Comparison of ENCODE assay signal across 20 cellular contexts in genomic region chr14:21735639-21736307, GRCh38.
A peak's percentile ranks its signal among the peaks of the same experiment; 100 is the strongest.
DNase-seq lines count a peak whose midpoint lies in the region; ATAC-seq, FAIRE-seq and TF ChIP-seq lines count a peak whose summit lies in the region.
"Had no signal": no experiment of that assay in that cellular context is flagged by ENCODE, and none has a peak within 500 bp of the region (broad histone marks: within the 10 kb centered on the region; RNA-seq: fewer than 3 reads in every experiment).

No MANE protein-coding gene starts in this region.

- TF ChIP-seq CTCF in HepG2 (CRISPR knock-in tag; IDR thresholded peaks at IDR 0.05) (no peak), right lobe of liver (IDR thresholded peaks at IDR 0.05) (no peak), osteoblast (IDR thresholded peaks at IDR 0.05; ENCODE audit: extremely low read depth, low read depth, low read length) (no peak)

- H3K4me3 ChIP-seq in HepG2 (replicated peaks in 1 of 3; ENCODE audit: insufficient read depth in 1 of 3, low read depth in 2 of 3, low read length in 3 of 3): no peak overlapping the region
- no peak overlapping the region for H3K4me3 ChIP-seq in right lobe of liver
- no peak overlapping the region for H3K4me3 ChIP-seq in osteoblast (ENCODE audit: insufficient read depth, low read length)
- H3K4me3 ChIP-seq: heart left ventricle, tibial artery had no signal

- H4K20me1 ChIP-seq in HepG2 (ENCODE audit: insufficient read depth, low read length) (no peaks in the 10 kb centered on the region), osteoblast (ENCODE audit: insufficient read depth, low read length) (no peaks in the 10 kb centered on the region)

- peaks cover 5% of the 10 kb centered on the region for H3K4me1 Mint-ChIP-seq in T-helper 1 cell treated with Interleukin-12 subunit alpha and Interleukin-12 subunit beta and Interleukin-4 antibody, amounts not matched to agents 30 μg/mL and 1 μg/mL, for 36 hours (ENCODE audit: low read depth)
- H3K4me1 Mint-ChIP-seq in activated naive CD8-positive, alpha-beta T cell (ENCODE audit: low read depth): peaks cover 14% of the 10 kb centered on the region

- H3K27ac Mint-ChIP-seq in T-helper 1 cell treated with Interleukin-12 subunit alpha and Interleukin-12 subunit beta and Interleukin-4 antibody, amounts not matched to agents 30 μg/mL and 1 μg/mL, for 36 hours: peak overlapping the region; percentile 43
- peak overlapping the region; percentile 66 for H3K27ac Mint-ChIP-seq in activated naive CD8-positive, alpha-beta T cell

- H3K36me3 ChIP-seq in HepG2 (replicated peaks in 1 of 2; ENCODE audit: control insufficient read depth in 1 of 2, insufficient read depth in 2 of 2, low read length in 2 of 2) (no peaks in the 10 kb centered on the region), right lobe of liver (no peaks in the 10 kb centered on the region), osteoblast (ENCODE audit: insufficient read depth, low read length) (no peaks in the 10 kb centered on the region)
- H3K36me3 ChIP-seq: heart left ventricle, tibial artery had no signal

- POLR2A ChIA-PET in HepG2 (lab: Yijun Ruan, JAX): no interaction called here

- in situ Hi-C loops in HepG2 (cut with HindIII; ENCODE audit: extremely low pct_ligation_motif_present, low pct_unique_long_range_greater_than_20kb): no loop called here

- H3K4me3 Mint-ChIP-seq in T-helper 1 cell treated with Interleukin-12 subunit alpha and Interleukin-12 subunit beta and Interleukin-4 antibody, amounts not matched to agents 30 μg/mL and 1 μg/mL, for 36 hours: peak overlapping the region; percentile 56
- H3K4me3 Mint-ChIP-seq in activated naive CD8-positive, alpha-beta T cell: peak overlapping the region; percentile 82

- intact Hi-C loops in HepG2 (cut with micrococcal nuclease; ENCODE audit: unreplicated experiment): no loop called here
- intact Hi-C loops in right lobe of liver (cut with DNase I): no loop called here

- H3K36me3 Mint-ChIP-seq in T-helper 1 cell treated with Interleukin-12 subunit alpha and Interleukin-12 subunit beta and Interleukin-4 antibody, amounts not matched to agents 30 μg/mL and 1 μg/mL, for 36 hours (ENCODE audit: low read depth): no peaks in the 10 kb centered on the region
- peaks cover 2% of the 10 kb centered on the region for H3K36me3 Mint-ChIP-seq in activated naive CD8-positive, alpha-beta T cell

- CTCF ChIA-PET in HepG2 (lab: Yijun Ruan, JAX; ENCODE audit: low intra/inter-chr PET ratio, low total read pairs): interaction anchor here (1.0 kb wide), 2 partner anchors 24 to 279 kb away, joined by 3 read pairs; no protein-coding TSS in a partner anchor

- no peak for DNase-seq in HepG2 (ENCODE audit: low spot score)
- no peak for DNase-seq in right lobe of liver
- no peak for DNase-seq in osteoblast (ENCODE audit: insufficient read length, low spot score, missing footprints)
- DNase-seq in GDM1 (lab: John Stamatoyannopoulos, UW): no peak
- DNase-seq in KG1 (lab: John Stamatoyannopoulos, UW): no peak
- DNase-seq: activated gamma-delta T cell treated with Interleukin-2 at 50 U/mL for 16 hours; dorsolateral prefrontal cortex; heart left ventricle; NCI-H1105 treated with DMSO at 0.1 percent for 48 hours; NCI-H2029; NCI-H2227 treated with DMSO at 0.1 percent for 48 hours; NCI-H748 treated with DMSO at 0.1 percent for 48 hours; RPMI8226; stimulated activated CD4-positive, alpha-beta T cell treated with anti-CD3 and anti-CD28 coated beads, Interleukin-4, amount 100 ng/mL, for 4 hours; stimulated activated naive CD4-positive, alpha-beta T cell treated with Interleukin-2 at 50 U/mL for 16 hours; tibial artery had no signal

- no peaks in the 10 kb centered on the region for H3K9me3 Mint-ChIP-seq in T-helper 1 cell treated with Interleukin-12 subunit alpha and Interleukin-12 subunit beta and Interleukin-4 antibody, amounts not matched to agents 30 μg/mL and 1 μg/mL, for 36 hours
- H3K9me3 Mint-ChIP-seq in activated naive CD8-positive, alpha-beta T cell (ENCODE audit: low read depth): no peaks in the 10 kb centered on the region

- H3K27me3 ChIP-seq in HepG2 (ENCODE audit: control insufficient read depth in 1 of 2, insufficient read depth in 2 of 2, low read length in 2 of 2): 0 out of 5 replicates have a peak, but pooled peaks cover 0 to 2% of the 10 kb centered on the region in 2 experiments
- H3K27me3 ChIP-seq in right lobe of liver: no peaks in the 10 kb centered on the region
- no peaks in the 10 kb centered on the region for H3K27me3 ChIP-seq in osteoblast (ENCODE audit: insufficient read depth, low read length)
- H3K27me3 ChIP-seq: tibial artery had no signal

- H3K9me3 ChIP-seq in HepG2 (ENCODE audit: low read length) (no peaks in the 10 kb centered on the region), right lobe of liver (no peaks in the 10 kb centered on the region), osteoblast (ENCODE audit: low read depth, low read length) (no peaks in the 10 kb centered on the region)
- H3K9me3 ChIP-seq: heart left ventricle, tibial artery had no signal

- H3K4me2 ChIP-seq in HepG2 (ENCODE audit: low read depth, low read length) (no peak overlapping the region), osteoblast (ENCODE audit: insufficient read depth, low read length) (no peak overlapping the region)

- H3K4me1 ChIP-seq in HepG2 (ENCODE audit: insufficient read depth, low read length) (no peaks in the 10 kb centered on the region), right lobe of liver (no peaks in the 10 kb centered on the region), osteoblast (ENCODE audit: insufficient read depth, low read length) (no peaks in the 10 kb centered on the region)
- H3K4me1 ChIP-seq: heart left ventricle, tibial artery had no signal

- H3K79me2 ChIP-seq in HepG2 (ENCODE audit: insufficient read depth, low read length) (no peaks in the 10 kb centered on the region), osteoblast (ENCODE audit: insufficient read depth, low read length) (no peaks in the 10 kb centered on the region)

- H2AFZ ChIP-seq in HepG2 (ENCODE audit: low read length): no peak overlapping the region
- no peak overlapping the region for H2AFZ ChIP-seq in osteoblast (ENCODE audit: low read length)

- no peak for TF ChIP-seq RAD21 in HepG2 (CRISPR knock-in tag; IDR thresholded peaks at IDR 0.05)

- 2% methylated on average over 4 of the region's 4 CpGs for WGBS in HepG2 (ENCODE audit: low lambda C conversion rate)
- WGBS in right lobe of liver (ENCODE audit: insufficient coverage, low coverage, low lambda C conversion rate, missing lambda C conversion rate): 43% methylated on average over 4 of the region's 4 CpGs

- ATAC-seq in HepG2 (peak; percentile 30; the same call in 2 of the 3 replicates), right lobe of liver (no peak)
- ATAC-seq: heart left ventricle, sciatic nerve had no signal

- no peak for TF ChIP-seq POLR2A in HepG2 (IDR thresholded peaks at IDR 0.05; ENCODE audit: insufficient read depth in 1 of 2, low read depth in 2 of 2, low read length in 2 of 2)
- no peak for TF ChIP-seq POLR2A in right lobe of liver (IDR thresholded peaks at IDR 0.05)

- no peak overlapping the region for H3K9ac ChIP-seq in HepG2 (ENCODE audit: insufficient read depth, low read depth, low read length)

- H3K27ac ChIP-seq in HepG2 (ENCODE audit: extremely low read length, insufficient read depth, low read length) (no peak overlapping the region), right lobe of liver (no peak overlapping the region), osteoblast (ENCODE audit: low read depth, low read length) (no peak overlapping the region)
- H3K27ac ChIP-seq: dorsolateral prefrontal cortex, heart left ventricle, tibial artery had no signal

- BruUV-seq in HepG2 (replicated peaks; lab: Mats Ljungman, UMichigan): no TSS peak

- no peak for FAIRE-seq in HepG2 (lab: Jason Lieb, UNC)
- FAIRE-seq: G401.6 had no signal

- TF ChIP-seq EP300 in HepG2 (IDR thresholded peaks at IDR 0.05; ENCODE audit: low read depth in 2 of 2, low read length in 2 of 2): no peak
- TF ChIP-seq EP300 in HepG2 (CRISPR knock-in tag; IDR thresholded peaks at IDR 0.05; ENCODE audit: borderline replicate concordance): no peak

- peaks cover 39% of the 10 kb centered on the region for H3K27me3 Mint-ChIP-seq in T-helper 1 cell treated with Interleukin-12 subunit alpha and Interleukin-12 subunit beta and Interleukin-4 antibody, amounts not matched to agents 30 μg/mL and 1 μg/mL, for 36 hours (ENCODE audit: low read depth)
- H3K27me3 Mint-ChIP-seq in activated naive CD8-positive, alpha-beta T cell: peaks cover 23% of the 10 kb centered on the region

TF ChIP-seq in HepG2, 621 proteins besides CTCF, POLR2A, EP300 and RAD21 (continues in another document):
- TF ChIP-seq, protein P1, sequence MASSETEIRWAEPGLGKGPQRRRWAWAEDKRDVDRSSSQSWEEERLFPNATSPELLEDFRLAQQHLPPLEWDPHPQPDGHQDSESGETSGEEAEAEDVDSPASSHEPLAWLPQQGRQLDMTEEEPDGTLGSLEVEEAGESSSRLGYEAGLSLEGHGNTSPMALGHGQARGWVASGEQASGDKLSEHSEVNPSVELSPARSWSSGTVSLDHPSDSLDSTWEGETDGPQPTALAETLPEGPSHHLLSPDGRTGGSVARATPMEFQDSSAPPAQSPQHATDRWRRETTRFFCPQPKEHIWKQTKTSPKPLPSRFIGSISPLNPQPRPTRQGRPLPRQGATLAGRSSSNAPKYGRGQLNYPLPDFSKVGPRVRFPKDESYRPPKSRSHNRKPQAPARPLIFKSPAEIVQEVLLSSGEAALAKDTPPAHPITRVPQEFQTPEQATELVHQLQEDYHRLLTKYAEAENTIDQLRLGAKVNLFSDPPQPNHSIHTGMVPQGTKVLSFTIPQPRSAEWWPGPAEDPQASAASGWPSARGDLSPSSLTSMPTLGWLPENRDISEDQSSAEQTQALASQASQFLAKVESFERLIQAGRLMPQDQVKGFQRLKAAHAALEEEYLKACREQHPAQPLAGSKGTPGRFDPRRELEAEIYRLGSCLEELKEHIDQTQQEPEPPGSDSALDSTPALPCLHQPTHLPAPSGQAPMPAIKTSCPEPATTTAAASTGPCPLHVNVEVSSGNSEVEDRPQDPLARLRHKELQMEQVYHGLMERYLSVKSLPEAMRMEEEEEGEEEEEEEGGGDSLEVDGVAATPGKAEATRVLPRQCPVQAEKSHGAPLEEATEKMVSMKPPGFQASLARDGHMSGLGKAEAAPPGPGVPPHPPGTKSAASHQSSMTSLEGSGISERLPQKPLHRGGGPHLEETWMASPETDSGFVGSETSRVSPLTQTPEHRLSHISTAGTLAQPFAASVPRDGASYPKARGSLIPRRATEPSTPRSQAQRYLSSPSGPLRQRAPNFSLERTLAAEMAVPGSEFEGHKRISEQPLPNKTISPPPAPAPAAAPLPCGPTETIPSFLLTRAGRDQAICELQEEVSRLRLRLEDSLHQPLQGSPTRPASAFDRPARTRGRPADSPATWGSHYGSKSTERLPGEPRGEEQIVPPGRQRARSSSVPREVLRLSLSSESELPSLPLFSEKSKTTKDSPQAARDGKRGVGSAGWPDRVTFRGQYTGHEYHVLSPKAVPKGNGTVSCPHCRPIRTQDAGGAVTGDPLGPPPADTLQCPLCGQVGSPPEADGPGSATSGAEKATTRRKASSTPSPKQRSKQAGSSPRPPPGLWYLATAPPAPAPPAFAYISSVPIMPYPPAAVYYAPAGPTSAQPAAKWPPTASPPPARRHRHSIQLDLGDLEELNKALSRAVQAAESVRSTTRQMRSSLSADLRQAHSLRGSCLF (CRISPR knock-in tag; IDR thresholded peaks at IDR 0.05; ENCODE audit: borderline replicate concordance): no peak
- TF ChIP-seq ATM (IDR thresholded peaks at IDR 0.05; ENCODE audit: borderline replicate concordance) (no peak), ARNT (IDR thresholded peaks at IDR 0.05) (no peak)
